In genomic region chr7:4129481-4130122, GRCh38 we compare ENCODE assay signal across 21 cellular contexts.
DNase-seq lines count a peak whose midpoint lies in the region; TF ChIP-seq lines count a peak whose summit lies in the region.
"Had no signal": no experiment of that assay in that cellular context is flagged by ENCODE, and none has a peak within 500 bp of the region (broad histone marks: within the 10 kb centered on the region; RNA-seq: fewer than 3 reads in every experiment).

No MANE protein-coding gene starts in this region.

- intact Hi-C loops in sigmoid colon (cut with DNase I) (no loop called here), lower leg skin (cut with DNase I; ENCODE audit: low total_unique reads) (no loop called here)

- no peaks in the 10 kb centered on the region for H3K9me3 ChIP-seq in sigmoid colon
- H3K9me3 ChIP-seq: heart right ventricle, psoas muscle had no signal

- H3K36me3 ChIP-seq in sigmoid colon = no peaks in the 10 kb centered on the region
- H3K36me3 ChIP-seq: BLaER1 treated with 17β-estradiol and CSF1 and Interleukin-3, amounts not matched to agents 10 nM and 100 nM; heart right ventricle had no signal

- no peak for TF ChIP-seq CTCF in sigmoid colon (IDR thresholded peaks at IDR 0.05)
- TF ChIP-seq CTCF in lower leg skin (IDR thresholded peaks at IDR 0.05) = no peak

- WGBS in sigmoid colon, 2 donors = 65 to 83% methylated on average over 29 of the region's 29 CpGs
- 86 to 90% methylated on average over 27 to 28 of the region's 29 CpGs for WGBS in lower leg skin, 2 donors

- H3K4me3 ChIP-seq in sigmoid colon (no peak overlapping the region), lower leg skin (ENCODE audit: low read depth, poor library complexity, severe bottlenecking) (no peak overlapping the region)
- H3K4me3 ChIP-seq: BLaER1 treated with 17β-estradiol and CSF1 and Interleukin-3, amounts not matched to agents 10 nM and 100 nM; heart right ventricle; psoas muscle; smooth muscle cell had no signal

- H3K4me1 ChIP-seq in sigmoid colon = no peaks in the 10 kb centered on the region
- H3K4me1 ChIP-seq: heart right ventricle, psoas muscle had no signal

- TF ChIP-seq POLR2A in sigmoid colon (IDR thresholded peaks at IDR 0.05) (no peak), lower leg skin (IDR thresholded peaks at IDR 0.05) (no peak)

- no peak overlapping the region for H3K27ac ChIP-seq in sigmoid colon
- H3K27ac ChIP-seq: 22Rv1; BLaER1 treated with 17β-estradiol and CSF1 and Interleukin-3, amounts not matched to agents 10 nM and 100 nM; heart right ventricle; psoas muscle had no signal

- no peak for TF ChIP-seq EP300 in sigmoid colon (IDR thresholded peaks at IDR 0.05)

- no peaks in the 10 kb centered on the region for H3K27me3 ChIP-seq in sigmoid colon
- H3K27me3 ChIP-seq: BLaER1 treated with 17β-estradiol and CSF1 and Interleukin-3, amounts not matched to agents 10 nM and 100 nM had no signal

- DNase-seq in NCI-H1105 (lab: John Stamatoyannopoulos, UW) (peak; percentile 31), NCI-H1105 treated with DMSO at 0.1 percent for 48 hours (lab: John Stamatoyannopoulos, UW) (no peak), SW480 (ENCODE audit: low spot score) (peak; percentile 36), globus pallidus (ENCODE audit: low spot score) (peak; percentile 58), sigmoid colon (peak; percentile 44), lower leg skin (ENCODE audit: low spot score in 2 of 2) (no peak), NCI-H524 treated with DMSO at 0.1 percent for 48 hours (lab: John Stamatoyannopoulos, UW) (no peak), NCI-H187 (lab: John Stamatoyannopoulos, UW) (no peak)
- DNase-seq: activated naive CD8-positive, alpha-beta T cell treated with anti-CD3 and anti-CD28 coated beads, Interleukin-2, amount 50 U/mL, for 24 hours; effector CD4-positive, alpha-beta T cell; GOT3; heart right ventricle; IMR-90; mesenchymal stem cell; natural killer cell; NCI-H510A; psoas muscle; stimulated activated CD8-positive, alpha-beta memory T cell treated with anti-CD3 and anti-CD28 coated beads, Interleukin-4, amount 100 ng/mL, for 48 hours had no signal

Comparison
In these comparisons a context has a peak if more than half of its experiments do, and no peak if none do; other contexts are left out.
1. DNase-seq: peak in NCI-H1105 (single experiment), SW480 (single experiment), globus pallidus (single experiment) and sigmoid colon (single experiment); none in NCI-H1105 treated with DMSO at 0.1 percent for 48 hours (single experiment), lower leg skin (0 of 2), NCI-H524 treated with DMSO at 0.1 percent for 48 hours (single experiment) and NCI-H187 (0 of 2).